8 cellular contexts compared by ENCODE assay signal in the genomic region with DNA sequence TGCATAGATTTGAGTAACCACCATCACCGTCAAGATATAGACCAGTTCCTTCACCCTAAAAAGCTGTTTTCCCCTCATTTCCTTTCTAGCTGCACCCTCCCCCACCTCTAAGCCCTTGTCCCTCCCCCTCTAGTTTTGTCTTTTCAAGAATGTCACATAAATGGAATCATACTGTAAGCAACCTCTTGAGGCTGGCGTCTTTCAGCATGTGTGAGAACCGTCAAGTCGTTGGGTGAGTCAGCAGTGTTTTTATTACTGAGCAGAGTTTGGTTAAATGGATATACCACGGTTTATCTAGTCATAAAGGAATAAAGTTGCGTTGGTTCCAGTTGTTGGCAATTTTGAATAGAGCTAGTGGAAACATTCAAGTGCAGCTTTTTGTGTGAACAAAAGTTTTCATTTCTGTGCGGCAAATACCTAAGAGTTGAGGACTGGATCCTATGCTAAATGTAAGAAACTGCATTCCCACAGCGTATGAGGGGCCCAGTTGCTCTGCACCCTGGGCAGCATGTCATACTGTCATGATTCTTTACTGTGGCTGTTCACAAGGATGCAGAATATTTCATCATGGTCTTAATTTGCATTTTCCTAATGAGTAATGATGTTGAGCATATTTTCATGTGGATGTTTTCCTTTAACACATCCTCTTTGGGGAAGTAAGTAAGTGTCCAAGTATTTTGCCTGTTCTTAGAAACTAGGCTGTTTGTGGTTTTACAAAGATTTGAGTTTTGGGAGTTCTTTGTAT.
DNase-seq lines count a peak whose midpoint lies in the region; ATAC-seq and TF ChIP-seq lines count a peak whose summit lies in the region.

No MANE protein-coding gene starts in this region.

- TF ChIP-seq CTCF in omental fat pad (IDR thresholded peaks at IDR 0.05) (no peak), body of pancreas (IDR thresholded peaks at IDR 0.05) (no peak)

- no peaks in the 10 kb centered on the region for H3K27me3 Mint-ChIP-seq in activated T-cell treated with anti-CD3 and anti-CD28 coated beads, Interleukin-2, amount 50 U/mL, for 4 hours (ENCODE audit: low read depth)
- no peaks in the 10 kb centered on the region for H3K27me3 Mint-ChIP-seq in natural killer cell treated with Interleukin-12 subunit alpha and Interleukin-12 subunit beta and Interleukin-15 and Interleukin-18, amount 100 ng/mL, for 72 hours

- no peaks in the 10 kb centered on the region for H3K4me1 ChIP-seq in body of pancreas

- H3K36me3 ChIP-seq in body of pancreas (replicated peaks in 1 of 2; ENCODE audit: insufficient read depth in 1 of 2, low read depth in 2 of 2), result peaks cover 0 to 1% of the 10 kb centered on the region in 2 donors

- ATAC-seq in GM18861 (IDR thresholded peaks at IDR 0.05; ENCODE audit: unreplicated experiment) (peak; percentile 39), HG02938 (IDR thresholded peaks at IDR 0.05; ENCODE audit: unreplicated experiment) (peak; percentile 48), omental fat pad (ENCODE audit: low FRiP score) (no peak), body of pancreas (no peak), GM19324 (IDR thresholded peaks at IDR 0.05; ENCODE audit: low FRiP score, unreplicated experiment) (no peak)
- ATAC-seq in activated T-cell treated with anti-CD3 and anti-CD28 coated beads, Interleukin-2, amount 50 U/mL, for 4 hours, result peak; percentile 58 to 68
- peak; percentile 81 to 87 for ATAC-seq in natural killer cell treated with Interleukin-12 subunit alpha and Interleukin-12 subunit beta and Interleukin-15 and Interleukin-18, amount 100 ng/mL, for 72 hours

- no peaks in the 10 kb centered on the region for H3K9me3 ChIP-seq in body of pancreas

- no peak overlapping the region for H3K27ac ChIP-seq in body of pancreas

- peak overlapping the region; percentile 7 for H3K4me3 Mint-ChIP-seq in activated T-cell treated with anti-CD3 and anti-CD28 coated beads, Interleukin-2, amount 50 U/mL, for 4 hours
- peak overlapping the region; percentile 80 for H3K4me3 Mint-ChIP-seq in natural killer cell treated with Interleukin-12 subunit alpha and Interleukin-12 subunit beta and Interleukin-15 and Interleukin-18, amount 100 ng/mL, for 72 hours

- no peaks in the 10 kb centered on the region for H3K9me3 Mint-ChIP-seq in activated T-cell treated with anti-CD3 and anti-CD28 coated beads, Interleukin-2, amount 50 U/mL, for 4 hours
- no peaks in the 10 kb centered on the region for H3K9me3 Mint-ChIP-seq in natural killer cell treated with Interleukin-12 subunit alpha and Interleukin-12 subunit beta and Interleukin-15 and Interleukin-18, amount 100 ng/mL, for 72 hours

- H3K36me3 Mint-ChIP-seq in activated T-cell treated with anti-CD3 and anti-CD28 coated beads, Interleukin-2, amount 50 U/mL, for 4 hours (ENCODE audit: insufficient read depth), result peaks cover 1% of the 10 kb centered on the region
- no peaks in the 10 kb centered on the region for H3K36me3 Mint-ChIP-seq in natural killer cell treated with Interleukin-12 subunit alpha and Interleukin-12 subunit beta and Interleukin-15 and Interleukin-18, amount 100 ng/mL, for 72 hours

- DNase-seq in activated T-cell treated with anti-CD3 and anti-CD28 coated beads, Interleukin-2, amount 50 U/mL, for 4 hours, result no peak
- peak; percentile 65 for DNase-seq in natural killer cell treated with Interleukin-12 subunit alpha and Interleukin-12 subunit beta and Interleukin-15 and Interleukin-18, amount 100 ng/mL, for 72 hours (ENCODE audit: low spot score)
- DNase-seq in omental fat pad (ENCODE audit: low spot score) (no peak), inferior parietal cortex (ENCODE audit: extremely low spot score) (no peak), body of pancreas (no peak)

- peaks cover 47% of the 10 kb centered on the region for H3K4me1 Mint-ChIP-seq in activated T-cell treated with anti-CD3 and anti-CD28 coated beads, Interleukin-2, amount 50 U/mL, for 4 hours (ENCODE audit: low read depth)
- H3K4me1 Mint-ChIP-seq in natural killer cell treated with Interleukin-12 subunit alpha and Interleukin-12 subunit beta and Interleukin-15 and Interleukin-18, amount 100 ng/mL, for 72 hours (ENCODE audit: low read depth in 2 of 2), result peaks cover 39 to 75% of the 10 kb centered on the region in 2 donors

- intact Hi-C loops in body of pancreas (cut with DNase I), result no loop called here

- H3K27ac Mint-ChIP-seq in natural killer cell treated with Interleukin-12 subunit alpha and Interleukin-12 subunit beta and Interleukin-15 and Interleukin-18, amount 100 ng/mL, for 72 hours, result peak overlapping the region; percentile 84 to 96

- no peaks in the 10 kb centered on the region for H3K27me3 ChIP-seq in body of pancreas

- H3K4me3 ChIP-seq in body of pancreas, result no peak overlapping the region

- TF ChIP-seq POLR2A in body of pancreas (IDR thresholded peaks at IDR 0.05), result no peak

- WGBS in body of pancreas, 2 donors, result 63 to 80% methylated on average over 8 of the region's 8 CpGs

Comparison
In these comparisons a context has a peak if more than half of its experiments do, and no peak if none do; other contexts are left out.
1. ATAC-seq: peak in GM18861 (single experiment), HG02938 (single experiment), activated T-cell treated with anti-CD3 and anti-CD28 coated beads, Interleukin-2, amount 50 U/mL, for 4 hours (2 of 2) and natural killer cell treated with Interleukin-12 subunit alpha and Interleukin-12 subunit beta and Interleukin-15 and Interleukin-18, amount 100 ng/mL, for 72 hours (2 of 2); none in omental fat pad (single experiment), body of pancreas (single experiment) and GM19324 (single experiment).